38 cellular contexts compared by ENCODE assay signal in the genomic region with DNA sequence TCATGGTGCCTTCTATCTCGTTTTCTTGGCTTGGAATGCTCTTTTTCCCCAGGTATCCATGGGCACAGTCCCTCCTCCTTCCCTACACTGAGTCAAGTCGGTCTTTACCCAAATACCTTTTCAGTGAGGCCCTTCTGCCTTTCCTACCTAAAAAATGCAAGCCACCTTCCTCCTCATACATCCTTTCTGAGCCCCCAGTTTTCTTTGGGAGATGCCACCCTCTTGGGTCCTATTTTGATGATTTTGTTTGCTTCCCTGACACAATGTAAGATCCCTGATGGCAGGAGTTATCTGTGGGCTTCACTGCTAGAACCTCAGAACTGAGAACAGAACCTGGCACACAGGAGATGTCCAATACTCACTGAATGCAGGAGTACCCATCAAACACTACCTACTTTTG. TPM values are rescaled to one million over a fixed set of nuclear protein-coding genes. Genes with fewer than 3 reads are reported as not detected.
"Had no signal": no experiment of that assay in that cellular context is flagged by ENCODE, and none has a peak within 500 bp of the region (broad histone marks: within the 10 kb centered on the region; RNA-seq: fewer than 3 reads in every experiment).

No MANE protein-coding gene starts in this region.

- H3K27me3 ChIP-seq: MG63 had no signal

- H3K4me3 ChIP-seq: MG63 had no signal

- H3K9me3 ChIP-seq: MG63 had no signal

- H3K27ac ChIP-seq: KMS-11 had no signal

- DNase-seq: Karpas-422, Kasumi-1, MG63, MM.1S, MV-4-11, NCI-H1048, NCI-H1092, NCI-H1092 treated with DMSO at 0.1 percent for 48 hours, NCI-H1105, NCI-H1105 treated with DMSO at 0.1 percent for 48 hours, NCI-H1417, NCI-H1417 treated with DMSO at 0.1 percent for 48 hours, NCI-H1436, NCI-H1436 treated with DMSO at 0.1 percent for 48 hours, NCI-H146, NCI-H1694, NCI-H1694 treated with DMSO at 0.1 percent for 48 hours, NCI-H187, NCI-H187 treated with DMSO at 0.1 percent for 48 hours, NCI-H2029, NCI-H2029 treated with DMSO at 0.1 percent for 48 hours, NCI-H2081, NCI-H2081 treated with DMSO at 0.1 percent for 48 hours, NCI-H2107, NCI-H2171, NCI-H2171 treated with DMSO at 0.1 percent for 48 hours, NCI-H2227 treated with DMSO at 0.1 percent for 48 hours, NCI-H226, NCI-H345, NCI-H446, NCI-H446 treated with DMSO at 0.1 percent for 48 hours, NCI-H510A, NCI-H510A treated with DMSO at 0.1 percent for 48 hours had no signal

- H3K36me3 ChIP-seq: MG63 had no signal

RNA-seq across cellular contexts. Expression of gene NLRP13, which starts 22.3 kb away (rescaled TPM):
- total RNA-seq: LHCN-M2, M059J, MCF 10A, NCI-H460 had no signal

RNA-seq across cellular contexts. Expression of gene NLRP8, which starts 37.8 kb away (rescaled TPM):
- total RNA-seq: LHCN-M2, M059J, MCF 10A, NCI-H460 had no signal
